Comparison of ENCODE assay signal across 17 cellular contexts in the genomic region with DNA sequence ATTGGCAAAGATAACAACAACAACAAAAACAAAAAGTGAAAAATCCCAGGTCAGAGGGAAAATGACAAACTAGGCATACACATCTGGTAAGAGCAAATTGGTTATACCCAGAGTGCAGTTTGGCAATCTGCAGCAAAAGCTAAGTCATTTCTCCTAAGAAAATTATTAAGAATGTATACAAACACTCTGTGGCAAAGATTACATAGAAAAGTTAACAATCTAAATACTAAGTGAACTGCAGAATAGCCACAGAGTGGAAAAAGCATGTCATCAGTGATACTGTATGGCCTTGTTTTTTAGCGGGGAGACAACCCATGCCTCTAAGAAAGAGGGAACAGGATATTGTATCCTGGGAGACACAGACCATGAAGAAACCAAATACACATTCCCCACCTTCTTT.
DNase-seq lines count a peak whose midpoint lies in the region; ATAC-seq and TF ChIP-seq lines count a peak whose summit lies in the region.
"Had no signal": no experiment of that assay in that cellular context is flagged by ENCODE, and none has a peak within 500 bp of the region (broad histone marks: within the 10 kb centered on the region; RNA-seq: fewer than 3 reads in every experiment).

No MANE protein-coding gene starts in this region.

- peaks cover 76% of the 10 kb centered on the region for H4K20me1 ChIP-seq in IMR-90 (ENCODE audit: insufficient read depth, low read length)

- H3K23ac ChIP-seq in IMR-90 (ENCODE audit: low read depth, low read length), result peak overlapping the region; percentile 17; the same call in 1 of the 2 replicates

- no peak overlapping the region for H4K5ac ChIP-seq in IMR-90 (ENCODE audit: low read depth, low read length)

- TF ChIP-seq CTCF in IMR-90 (conservative IDR thresholded peaks at IDR 0.05; ENCODE audit: low read depth, low read length), result no peak
- no peak for TF ChIP-seq CTCF in endothelial cell (IDR thresholded peaks at IDR 0.05; ENCODE audit: unreplicated experiment)
- no peak for TF ChIP-seq CTCF in vagina (IDR thresholded peaks at IDR 0.05)

- no peak overlapping the region for H4K8ac ChIP-seq in IMR-90 (ENCODE audit: low read depth in 2 of 2, low read length in 2 of 2)

- no peak overlapping the region for H3K4me3 ChIP-seq in CD4-positive, alpha-beta memory T cell (ENCODE audit: low read length in 2 of 2)
- H3K4me3 ChIP-seq in IMR-90 (ENCODE audit: insufficient read depth, low read depth, low read length) (no peak overlapping the region), vagina (no peak overlapping the region)
- H3K4me3 ChIP-seq: adrenal gland, BLaER1, neural progenitor cell, testis had no signal

- no peak for DNase-seq in CD4-positive, alpha-beta memory T cell
- DNase-seq in IMR-90, result peak; percentile 77
- no peak for DNase-seq in endothelial cell (ENCODE audit: low spot score)
- no peak for DNase-seq in natural killer cell treated with Interleukin-12 subunit alpha and Interleukin-12 subunit beta and Interleukin-15 and Interleukin-18, amount 100 ng/mL, for 72 hours (ENCODE audit: low spot score)
- no peak for DNase-seq in posterior vena cava (ENCODE audit: low spot score)
- DNase-seq in vagina (ENCODE audit: extremely low spot score in 2 of 2), result no peak
- DNase-seq: activated CD4-positive, CD25-positive, alpha-beta regulatory T cell; adrenal gland; cerebellar nuclear complex; NCI-H2029; stimulated activated CD4-positive, alpha-beta T cell treated with anti-CD3 and anti-CD28 coated beads, Interleukin-2, amount 100 ng/mL, for 24 hours; testis had no signal

- peaks cover 71 to 92% (median 81%) of the 10 kb centered on the region in 4 donors for H3K4me1 Mint-ChIP-seq in CD4-positive, alpha-beta memory T cell
- peaks cover 59% of the 10 kb centered on the region for H3K4me1 Mint-ChIP-seq in endothelial cell (ENCODE audit: unreplicated experiment)
- peaks cover 63 to 70% of the 10 kb centered on the region in 2 donors for H3K4me1 Mint-ChIP-seq in natural killer cell treated with Interleukin-12 subunit alpha and Interleukin-12 subunit beta and Interleukin-15 and Interleukin-18, amount 100 ng/mL, for 72 hours (ENCODE audit: low read depth in 2 of 2)

- dilution Hi-C loops in IMR-90 (cut with HindIII; ENCODE audit: low sequenced_read_pairs, unreplicated experiment), result no loop called here

- no peak overlapping the region for H3K4ac ChIP-seq in IMR-90 (ENCODE audit: low read depth, low read length)

- no peak overlapping the region for H2AK5ac ChIP-seq in IMR-90 (ENCODE audit: low read depth, low read length)

- POLR2A ChIA-PET in CD4-positive, alpha-beta memory T cell (lab: Charles Lee; ENCODE audit: partially characterized antibody), result interaction anchor here (1.6 kb wide), 1 partner anchor 7 kb away, joined by 3 read pairs; no protein-coding TSS in a partner anchor
- POLR2A ChIA-PET in IMR-90 (lab: Charles Lee; ENCODE audit: unreplicated experiment), result interaction anchor here (0.6 kb wide), 1 partner anchor 648 kb away, joined by 3 read pairs; no protein-coding TSS in a partner anchor

- H4K91ac ChIP-seq in IMR-90 (ENCODE audit: insufficient read depth, low read depth, low read length), result no peak overlapping the region

- no peaks in the 10 kb centered on the region for H3K36me3 ChIP-seq in CD4-positive, alpha-beta memory T cell (ENCODE audit: insufficient read depth, low read length)
- H3K36me3 ChIP-seq in IMR-90 (ENCODE audit: control insufficient read depth, insufficient read depth, low read length) (peaks cover 3% of the 10 kb centered on the region), vagina (no peaks in the 10 kb centered on the region)
- H3K36me3 ChIP-seq: adrenal gland, BLaER1, neural progenitor cell had no signal

- peaks cover 3 to 4% of the 10 kb centered on the region in 2 donors for H3K36me3 Mint-ChIP-seq in CD4-positive, alpha-beta memory T cell
- no peaks in the 10 kb centered on the region for H3K36me3 Mint-ChIP-seq in endothelial cell (ENCODE audit: low read depth, unreplicated experiment)
- no peaks in the 10 kb centered on the region for H3K36me3 Mint-ChIP-seq in natural killer cell treated with Interleukin-12 subunit alpha and Interleukin-12 subunit beta and Interleukin-15 and Interleukin-18, amount 100 ng/mL, for 72 hours
- H3K36me3 Mint-ChIP-seq: neural progenitor cell had no signal

- peak overlapping the region in 6 of 7 donors; percentile 20 to 84 (median 68) for H3K27ac Mint-ChIP-seq in CD4-positive, alpha-beta memory T cell
- H3K27ac Mint-ChIP-seq in endothelial cell (ENCODE audit: unreplicated experiment), result peak overlapping the region; percentile 21
- peak overlapping the region; percentile 4 to 29 for H3K27ac Mint-ChIP-seq in natural killer cell treated with Interleukin-12 subunit alpha and Interleukin-12 subunit beta and Interleukin-15 and Interleukin-18, amount 100 ng/mL, for 72 hours
- H3K27ac Mint-ChIP-seq: neural progenitor cell had no signal

- CTCF ChIA-PET in CD4-positive, alpha-beta memory T cell (lab: Charles Lee; ENCODE audit: partially characterized antibody), result interaction anchor here (1.4 to 5.1 kb wide), 2 partner anchors 12 to 634 kb away, joined by 3 to 38 read pairs; no protein-coding TSS in a partner anchor
- CTCF ChIA-PET in IMR-90 (lab: Yijun Ruan, JAX), result interaction anchor here (1.5 kb wide), 1 partner anchor 12 kb away, joined by 5 read pairs; no protein-coding TSS in a partner anchor

- H3K14ac ChIP-seq in IMR-90 (replicated peaks; ENCODE audit: low read depth, low read length), result no peak overlapping the region

- ATAC-seq in IMR-90 (ENCODE audit: low read depth) (peak; percentile 57), HG03354 (IDR thresholded peaks at IDR 0.05; ENCODE audit: poor library complexity, severe bottlenecking, unreplicated experiment) (no peak)
- ATAC-seq in natural killer cell treated with Interleukin-12 subunit alpha and Interleukin-12 subunit beta and Interleukin-15 and Interleukin-18, amount 100 ng/mL, for 72 hours, result no peak
- ATAC-seq: Right ventricle myocardium inferior, sciatic nerve had no signal

- no peaks in the 10 kb centered on the region for H3K27me3 Mint-ChIP-seq in CD4-positive, alpha-beta memory T cell
- peaks cover 5% of the 10 kb centered on the region for H3K27me3 Mint-ChIP-seq in endothelial cell (ENCODE audit: unreplicated experiment)
- H3K27me3 Mint-ChIP-seq in natural killer cell treated with Interleukin-12 subunit alpha and Interleukin-12 subunit beta and Interleukin-15 and Interleukin-18, amount 100 ng/mL, for 72 hours, result no peaks in the 10 kb centered on the region

- no peaks in the 10 kb centered on the region for H3K27me3 ChIP-seq in CD4-positive, alpha-beta memory T cell (ENCODE audit: insufficient read depth, low read length)
- no peaks in the 10 kb centered on the region for H3K27me3 ChIP-seq in IMR-90 (ENCODE audit: control insufficient read depth, insufficient read depth, low read length)
- no peaks in the 10 kb centered on the region for H3K27me3 ChIP-seq in vagina
- H3K27me3 ChIP-seq: adrenal gland, BLaER1, neural progenitor cell, testis had no signal

- peaks cover 13 to 75% of the 10 kb centered on the region in 2 experiments for H3K79me1 ChIP-seq in IMR-90 (ENCODE audit: low read depth in 1 of 2, low read length in 2 of 2)

- H3K4me1 ChIP-seq in CD4-positive, alpha-beta memory T cell (ENCODE audit: insufficient read depth, low read length), result peaks cover 88% of the 10 kb centered on the region
- H3K4me1 ChIP-seq in IMR-90 (ENCODE audit: control insufficient read depth, insufficient read depth, low read length), result peaks cover 30% of the 10 kb centered on the region
- H3K4me1 ChIP-seq in vagina, result peaks cover 50% of the 10 kb centered on the region

- BruUV-seq in IMR-90 (replicated peaks; lab: Mats Ljungman, UMichigan), result no TSS peak

- H3K27ac ChIP-seq in CD4-positive, alpha-beta memory T cell (ENCODE audit: low read depth, low read length), result no peak overlapping the region
- H3K27ac ChIP-seq in IMR-90 (ENCODE audit: insufficient read depth, low read length) (no peak overlapping the region), vagina (no peak overlapping the region)
- H3K27ac ChIP-seq: adrenal gland, BLaER1, neural progenitor cell, testis had no signal

- H2BK15ac ChIP-seq in IMR-90 (ENCODE audit: low read depth, low read length), result no peak overlapping the region

- no peak overlapping the region for H3K56ac ChIP-seq in IMR-90 (ENCODE audit: extremely low read depth, insufficient read depth, low read length)

- H3K4me3 Mint-ChIP-seq in CD4-positive, alpha-beta memory T cell, result peak overlapping the region in 3 of 8 donors; percentile 0 to 37 (median 25)
- H3K4me3 Mint-ChIP-seq in endothelial cell (ENCODE audit: unreplicated experiment), result no peak overlapping the region
- no peak overlapping the region for H3K4me3 Mint-ChIP-seq in natural killer cell treated with Interleukin-12 subunit alpha and Interleukin-12 subunit beta and Interleukin-15 and Interleukin-18, amount 100 ng/mL, for 72 hours
- H3K4me3 Mint-ChIP-seq: neural progenitor cell had no signal

- H3K9me1 ChIP-seq in IMR-90 (ENCODE audit: insufficient read depth, low read length), result peaks cover 25% of the 10 kb centered on the region

- WGBS in IMR-90 (ENCODE audit: extremely low coverage in 2 of 2, insufficient read length in 1 of 2), 2 experiments, result no CpG with 5 or more reads among the region's 1 CpG

- no peak overlapping the region for H2BK120ac ChIP-seq in IMR-90 (ENCODE audit: low read depth, low read length)

- H3K4me2 ChIP-seq in IMR-90 (ENCODE audit: low read depth, low read length), result peak overlapping the region; percentile 40; the same call in 1 of the 2 replicates
- H3K4me2 ChIP-seq: BLaER1, neural progenitor cell had no signal

- no peak for TF ChIP-seq RAD21 in IMR-90 (IDR thresholded peaks at IDR 0.05; ENCODE audit: low read length)

- H3K9me3 ChIP-seq in CD4-positive, alpha-beta memory T cell (ENCODE audit: control insufficient read depth in 1 of 2, low read length in 2 of 2), result no peaks in the 10 kb centered on the region
- H3K9me3 ChIP-seq in IMR-90 (ENCODE audit: control insufficient read depth, insufficient read depth, low read length) (no peaks in the 10 kb centered on the region), vagina (no peaks in the 10 kb centered on the region)
- H3K9me3 ChIP-seq: adrenal gland, BLaER1, testis had no signal

- H3K18ac ChIP-seq in IMR-90 (ENCODE audit: low read depth, low read length), result no peak overlapping the region

- intact Hi-C loops in CD4-positive, alpha-beta memory T cell (cut with micrococcal nuclease), result no loop called here
- intact Hi-C loops in IMR-90 (cut with micrococcal nuclease), result no loop called here
- intact Hi-C loops in posterior vena cava (cut with DNase I), result loop anchor here in 1 of 2 donors (10.0 kb wide), 1 partner anchor 139 kb away; no protein-coding TSS in a partner anchor
- intact Hi-C loops in vagina (cut with DNase I), result no loop called here

- TF ChIP-seq POLR2A in IMR-90 (IDR thresholded peaks at IDR 0.05; ENCODE audit: low read depth, low read length), result no peak
- TF ChIP-seq POLR2A in vagina (IDR thresholded peaks at IDR 0.05), result no peak

- H3K9ac ChIP-seq in IMR-90 (ENCODE audit: low read depth, low read length), result no peak overlapping the region
- H3K9ac ChIP-seq: BLaER1, neural progenitor cell had no signal

- in situ Hi-C loops in IMR-90 (cut with MboI; ENCODE audit: low sequenced_read_pairs), result no loop called here

- no peak overlapping the region for H2AFZ ChIP-seq in IMR-90 (replicated peaks; ENCODE audit: low read length, poor library complexity)
- H2AFZ ChIP-seq: neural progenitor cell had no signal

- H2BK5ac ChIP-seq in IMR-90 (ENCODE audit: low read depth, low read length, poor library complexity, severe bottlenecking), result no peak overlapping the region

- H2BK20ac ChIP-seq in IMR-90 (ENCODE audit: low read depth, low read length), result no peak overlapping the region

- no peaks in the 10 kb centered on the region for H3K9me3 Mint-ChIP-seq in CD4-positive, alpha-beta memory T cell
- no peaks in the 10 kb centered on the region for H3K9me3 Mint-ChIP-seq in endothelial cell (ENCODE audit: unreplicated experiment)
- no peaks in the 10 kb centered on the region for H3K9me3 Mint-ChIP-seq in natural killer cell treated with Interleukin-12 subunit alpha and Interleukin-12 subunit beta and Interleukin-15 and Interleukin-18, amount 100 ng/mL, for 72 hours
- H3K9me3 Mint-ChIP-seq: neural progenitor cell had no signal

- H2AK9ac ChIP-seq in IMR-90 (replicated peaks; ENCODE audit: low read depth, low read length, poor library complexity), result no peak overlapping the region

Comparison
In these comparisons a context has a peak if more than half of its experiments do, and no peak if none do; other contexts are left out.
1. H3K27ac Mint-ChIP-seq: peak in every context shown above with its lines; median percentile 68 in CD4-positive, alpha-beta memory T cell; 21 in endothelial cell; 16 in natural killer cell treated with Interleukin-12 subunit alpha and Interleukin-12 subunit beta and Interleukin-15 and Interleukin-18, amount 100 ng/mL, for 72 hours.